In genomic region chr2:203498161-203498560, GRCh38 we compare ENCODE assay signal across 9 cellular contexts. TPM values are rescaled to one million over a fixed set of nuclear protein-coding genes. Genes with fewer than 3 reads are reported as not detected.
A peak's percentile ranks its signal among the peaks of the same experiment; 100 is the strongest.
DNase-seq lines count a peak whose midpoint lies in the region; ATAC-seq, FAIRE-seq and TF ChIP-seq lines count a peak whose summit lies in the region.
"Had no signal": no experiment of that assay in that cellular context is flagged by ENCODE, and none has a peak within 500 bp of the region (broad histone marks: within the 10 kb centered on the region; RNA-seq: fewer than 3 reads in every experiment).

No MANE protein-coding gene starts in this region.

- H3K4me1 ChIP-seq in A549 = peaks cover 21% of the 10 kb centered on the region
- H3K4me1 ChIP-seq in astrocyte (ENCODE audit: insufficient read depth, low read length) = peaks cover 2% of the 10 kb centered on the region

- peaks cover 30% of the 10 kb centered on the region for H4K20me1 ChIP-seq in astrocyte (ENCODE audit: insufficient read depth, low read length)

- ATAC-seq in A549 (peak; percentile 90 to 94), HG03442 (IDR thresholded peaks at IDR 0.05; ENCODE audit: unreplicated experiment) (no peak)

- TF ChIP-seq RAD21 in A549 (conservative IDR thresholded peaks at IDR 0.05 in 1 of 2, IDR thresholded peaks at IDR 0.05 in 1 of 2) = no peak

- H3K27ac ChIP-seq in A549 = peak overlapping the region; percentile 51 to 63; a peak in 4 of 6 replicates
- H3K27ac ChIP-seq in astrocyte (ENCODE audit: low read depth, low read length) = peak overlapping the region; percentile 43

- POLR2A ChIA-PET in A549 (lab: Yijun Ruan, JAX) = interaction anchor here (0.6 kb wide), 1 partner anchor 36 kb away, joined by 3 read pairs; no protein-coding TSS in a partner anchor

- TF ChIP-seq CTCF in A549 (IDR thresholded peaks at IDR 0.05) = no peak
- TF ChIP-seq CTCF in HFFc6 (IDR thresholded peaks at IDR 0.05) = no peak
- TF ChIP-seq CTCF in astrocyte (IDR thresholded peaks at IDR 0.05; ENCODE audit: insufficient read depth, low read depth, low read length) = no peak

- no peaks in the 10 kb centered on the region for H3K27me3 ChIP-seq in astrocyte (ENCODE audit: insufficient read depth, low read length)

- no peaks in the 10 kb centered on the region for H3K9me3 Mint-ChIP-seq in HFFc6
- no peaks in the 10 kb centered on the region for H3K9me3 Mint-ChIP-seq in astrocyte (ENCODE audit: unreplicated experiment)

- H3K4me3 Mint-ChIP-seq in HFFc6 (peak overlapping the region; percentile 32; the same call in 1 of the 2 replicates), astrocyte (ENCODE audit: unreplicated experiment) (no peak overlapping the region)

- H3K27ac Mint-ChIP-seq in HFFc6 (peak overlapping the region; percentile 66), astrocyte (ENCODE audit: unreplicated experiment) (no peak overlapping the region)

- peaks cover 23% of the 10 kb centered on the region for H3K36me3 Mint-ChIP-seq in HFFc6 (ENCODE audit: low read depth)
- H3K36me3 Mint-ChIP-seq in astrocyte (ENCODE audit: low read depth, unreplicated experiment) = peaks cover 3% of the 10 kb centered on the region

- H3K36me3 ChIP-seq in astrocyte (ENCODE audit: insufficient read depth, low read length) = peaks cover 7% of the 10 kb centered on the region

- WGBS in A549 (ENCODE audit: missing lambda C conversion rate) = 22% methylated on average over 4 of the region's 4 CpGs

- FAIRE-seq in A549 (lab: Jason Lieb, UNC) (peak; percentile 7), astrocyte (lab: Jason Lieb, UNC) (peak; percentile 13)

- H3K9me3 ChIP-seq in A549 (no peaks in the 10 kb centered on the region), astrocyte (ENCODE audit: insufficient read depth, low read depth, low read length) (no peaks in the 10 kb centered on the region)

- H3K27me3 Mint-ChIP-seq in HFFc6 (ENCODE audit: insufficient read depth) = no peaks in the 10 kb centered on the region; the same call in 1 of the 2 replicates
- H3K27me3 Mint-ChIP-seq in astrocyte (ENCODE audit: low read depth, unreplicated experiment) = no peaks in the 10 kb centered on the region

- peak overlapping the region; percentile 69 for H3K4me2 ChIP-seq in A549
- H3K4me2 ChIP-seq in astrocyte (ENCODE audit: low read length) = peak overlapping the region; percentile 20

- H3K4me1 Mint-ChIP-seq in HFFc6 (ENCODE audit: low read depth) = peaks cover 28% of the 10 kb centered on the region
- peaks cover 5% of the 10 kb centered on the region for H3K4me1 Mint-ChIP-seq in astrocyte (ENCODE audit: low read depth, unreplicated experiment)

- no peak overlapping the region for H2AFZ ChIP-seq in astrocyte (ENCODE audit: low read depth, low read length)

- peaks cover 94% of the 10 kb centered on the region for H3K79me2 ChIP-seq in astrocyte (ENCODE audit: insufficient read depth, low read length)

- H3K4me3 ChIP-seq in A549 (no peak overlapping the region), astrocyte (ENCODE audit: insufficient read depth, low read depth, low read length) (no peak overlapping the region)

- DNase-seq in A549 (ENCODE audit: low read depth in 1 of 2, low spot score in 1 of 2) (peak; percentile 47 to 74), HFFc6 (peak; percentile 79), astrocyte (ENCODE audit: low read depth) (peak; percentile 85), iris pigment epithelial cell (ENCODE audit: low read depth) (peak; percentile 86), superior temporal gyrus (ENCODE audit: extremely low spot score) (no peak), NCI-H1092 treated with DMSO at 0.1 percent for 48 hours (lab: John Stamatoyannopoulos, UW) (no peak), germinal center (ENCODE audit: low spot score) (no peak)
- DNase-seq: NCI-H1092 had no signal

- CTCF ChIA-PET in A549 (lab: Yijun Ruan, JAX) = interaction anchor here (1.0 kb wide), 1 partner anchor 26 kb away, joined by 3 read pairs; no protein-coding TSS in a partner anchor

- H3K9ac ChIP-seq in astrocyte (ENCODE audit: low read length) = no peak overlapping the region

- no peak for TF ChIP-seq POLR2A in A549 (IDR thresholded peaks at IDR 0.05; ENCODE audit: low read length)

- no peak for TF ChIP-seq EP300 in A549 (IDR thresholded peaks at IDR 0.05)

TF ChIP-seq in A549, 52 proteins besides CTCF, POLR2A, EP300 and RAD21:
- TF ChIP-seq NFE2L2 (conservative IDR thresholded peaks at IDR 0.05; ENCODE audit: low read length) = no peak
- peak; percentile 65 for TF ChIP-seq USF2 (IDR thresholded peaks at IDR 0.05)
- TF ChIP-seq FOSL2 (IDR thresholded peaks at IDR 0.05) = peak; percentile 57
- peak; percentile 98 for TF ChIP-seq FOSL2 (CRISPR knock-in tag; IDR thresholded peaks at IDR 0.05)
- no peak for TF ChIP-seq PHF8 (IDR thresholded peaks at IDR 0.05; ENCODE audit: borderline replicate concordance, low read depth)
- TF ChIP-seq MAFK (IDR thresholded peaks at IDR 0.05; ENCODE audit: partially characterized antibody) = peak; percentile 21
- peak; percentile 28; the same call in 1 of the 2 replicates for TF ChIP-seq JUNB (IDR thresholded peaks at IDR 0.05)
- TF ChIP-seq CBX2 (IDR thresholded peaks at IDR 0.05; ENCODE audit: borderline replicate concordance, low read depth) = no peak
- TF ChIP-seq CEBPB (IDR thresholded peaks at IDR 0.05) = no peak
- no peak for TF ChIP-seq MAX (IDR thresholded peaks at IDR 0.05)
- no peak for TF ChIP-seq BHLHE40 (IDR thresholded peaks at IDR 0.05; ENCODE audit: low read depth, low read length)

RNA-seq across cellular contexts. Expression of gene RAPH1, which starts 36.9 kb away (rescaled TPM):
- polyA plus RNA-seq in A549 (2011; rRNA removed) = 7.3 and 11.6 TPM in 2 replicates
- 2.4 and 2.6 TPM in 2 replicates for polyA plus RNA-seq in A549 (2012; cell fraction: cytosol; rRNA removed)
- 2.3 and 2.6 TPM in 2 replicates for polyA plus RNA-seq in A549 (2012; cell fraction: nucleus; rRNA removed)
- polyA plus RNA-seq in A549 (2017; fragmentation: RNase III; extraction: RNeasy Plus Mini Kit Qiagen cat#74134 plus additional on column Dnase treatment) = 5.5 to 6.9 TPM (median 6.3 TPM) in 3 replicates
- polyA minus RNA-seq in A549 (2011; rRNA and poly(A)+ RNA removed) = 17.1 and 17.2 TPM in 2 replicates
- 10 to 100 TPM; 40.9 to 49.5 (median 46.9) TPM for total RNA-seq in HFFc6 (2021; fragmentation: NEBNext Ultra II Directional; extraction: Animal tissue kit (Norgen Biotek cat#: 25700))
- 43.4 and 50.4 TPM in 2 replicates for total RNA-seq in astrocyte

Comparison
In these comparisons a context has a peak if more than half of its experiments do, and no peak if none do; other contexts are left out.
1. DNase-seq: peak in A549 (2 of 2), HFFc6 (single experiment), astrocyte (single experiment) and iris pigment epithelial cell (single experiment); none in superior temporal gyrus (single experiment), NCI-H1092 treated with DMSO at 0.1 percent for 48 hours (single experiment) and germinal center (single experiment).